8 cellular contexts compared by ENCODE assay signal in the genomic region with DNA sequence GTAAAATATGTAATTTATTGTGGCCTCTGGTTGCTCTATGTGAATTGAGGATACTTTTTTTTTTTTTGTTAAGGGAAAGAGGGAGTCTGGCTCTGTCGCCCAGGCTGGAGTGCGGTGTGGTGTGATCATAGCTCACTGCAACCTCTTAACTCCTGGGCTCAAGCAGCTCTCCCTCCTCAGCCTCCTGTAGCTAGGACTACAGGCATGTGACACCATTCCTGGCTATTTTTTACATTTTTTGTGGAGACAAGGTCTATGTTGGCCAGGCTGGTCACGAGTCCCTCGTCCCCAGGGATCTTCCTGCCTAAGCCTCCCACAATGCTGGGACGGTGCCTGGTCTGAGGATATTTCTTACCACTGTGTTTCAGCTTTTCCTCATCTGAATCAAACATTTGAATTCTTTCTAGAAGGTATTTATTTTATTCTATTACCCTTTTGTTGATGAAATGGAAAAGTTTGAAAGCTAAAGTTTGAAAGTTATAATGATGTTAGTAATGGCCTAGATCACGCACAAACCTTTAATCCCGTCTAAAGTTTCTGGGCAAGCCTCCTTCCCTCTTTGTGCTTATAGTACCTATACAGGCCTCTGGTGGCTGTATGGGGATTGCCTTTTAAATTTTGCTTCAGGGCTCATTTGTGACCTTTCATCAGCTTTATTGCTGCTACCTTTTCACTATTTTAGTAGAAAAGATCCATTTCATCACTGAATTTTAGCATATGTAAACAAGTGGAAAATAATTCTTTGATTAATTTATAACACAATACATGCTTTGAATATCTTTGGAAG. TPM values are rescaled to one million over a fixed set of nuclear protein-coding genes. Genes with fewer than 3 reads are reported as not detected.
DNase-seq lines count a peak whose midpoint lies in the region; ATAC-seq and TF ChIP-seq lines count a peak whose summit lies in the region.

No MANE protein-coding gene starts in this region.

- BruUV-seq in PC-3 (replicated peaks; lab: Mats Ljungman, UMichigan): no TSS peak

- H4K20me1 ChIP-seq in PC-3 (ENCODE audit: low read length): peaks cover 55% of the 10 kb centered on the region

- POLR2A ChIA-PET in PC-3 (lab: Charles Lee; ENCODE audit: unreplicated experiment): interaction anchor here (0.7 kb wide), 1 partner anchor 29 kb away, joined by 14 read pairs; no protein-coding TSS in a partner anchor

- TF ChIP-seq EP300 in suprapubic skin (IDR thresholded peaks at IDR 0.05): no peak

- H3K27ac ChIP-seq in 22Rv1: peak overlapping the region; percentile 86; the same call in 1 of the 2 replicates
- H3K27ac ChIP-seq in PC-3 (ENCODE audit: low read length): no peak overlapping the region
- H3K27ac ChIP-seq in colonic mucosa: peak overlapping the region; percentile 93
- peak overlapping the region; percentile 97 to 99 for H3K27ac ChIP-seq in left lung
- peak overlapping the region; percentile 94 for H3K27ac ChIP-seq in suprapubic skin

- CTCF ChIA-PET in PC-3 (lab: Charles Lee): interaction anchor here (0.5 kb wide), 1 partner anchor 43 kb away, joined by 3 read pairs; no protein-coding TSS in a partner anchor

- H3K9ac ChIP-seq in PC-3 (ENCODE audit: low read length): peak overlapping the region; percentile 94
- peak overlapping the region; percentile 12 to 80 for H3K9ac ChIP-seq in colonic mucosa (ENCODE audit: low read depth in 2 of 2, low read length in 2 of 2)

- H3K4me1 ChIP-seq in PC-3 (ENCODE audit: insufficient read depth, low read length): peaks cover 29% of the 10 kb centered on the region
- peaks cover 8% of the 10 kb centered on the region for H3K4me1 ChIP-seq in colonic mucosa
- peaks cover 12 to 45% of the 10 kb centered on the region in 2 donors for H3K4me1 ChIP-seq in left lung
- H3K4me1 ChIP-seq in suprapubic skin: peaks cover 39% of the 10 kb centered on the region

- no peaks in the 10 kb centered on the region for H3K9me2 ChIP-seq in PC-3 (replicated peaks; ENCODE audit: low read length)

- no peak overlapping the region for H2AFZ ChIP-seq in PC-3 (ENCODE audit: low read length)

- no peaks in the 10 kb centered on the region for H3K27me3 ChIP-seq in PC-3 (ENCODE audit: low read length)
- H3K27me3 ChIP-seq in colonic mucosa: no peaks in the 10 kb centered on the region
- no peaks in the 10 kb centered on the region for H3K27me3 ChIP-seq in left lung
- H3K27me3 ChIP-seq in suprapubic skin: no peaks in the 10 kb centered on the region

- H3K36me3 ChIP-seq in PC-3 (ENCODE audit: low read depth, low read length) (peaks cover 19% of the 10 kb centered on the region), colonic mucosa (no peaks in the 10 kb centered on the region), left lung (peaks cover 3 to 23% of the 10 kb centered on the region in 2 donors), suprapubic skin (peaks cover 13% of the 10 kb centered on the region)

- peaks cover 4% of the 10 kb centered on the region for H3F3A ChIP-seq in PC-3 (ENCODE audit: low read length, unreplicated experiment)

- peaks cover 59% of the 10 kb centered on the region for H3K79me2 ChIP-seq in PC-3 (ENCODE audit: low read length)

- 15% methylated on average over 7 of the region's 7 CpGs for WGBS in suprapubic skin

- H3K4me2 ChIP-seq in PC-3 (ENCODE audit: low read length): peak overlapping the region; percentile 88

- intact Hi-C loops in PC-3 (cut with micrococcal nuclease) (loop anchor here (2.0 kb wide), 1 partner anchor 29 kb away; a partner anchor contains a TSS), colonic mucosa (cut with DNase I) (no loop called here), left lung (cut with DNase I) (no loop called here)

- H3K4me3 ChIP-seq in GM08714 (ENCODE audit: low read length) (peak overlapping the region; percentile 91), PC-3 (ENCODE audit: low read length) (peak overlapping the region; percentile 96), colonic mucosa (peak overlapping the region; percentile 66), left lung (peak overlapping the region; percentile 79 to 96), suprapubic skin (peak overlapping the region; percentile 71)

- TF ChIP-seq POLR2A in suprapubic skin (IDR thresholded peaks at IDR 0.05): peak in 1 of 2 donors; percentile 74

- ATAC-seq in PC-3 (0 out of 2 replicates have a peak, but pooled peaks have one; percentile 0), left lung (peak; percentile 18), HG03280 (IDR thresholded peaks at IDR 0.05; ENCODE audit: unreplicated experiment) (no peak)

- H3K9me3 ChIP-seq in PC-3 (ENCODE audit: low read length): no peaks in the 10 kb centered on the region
- H3K9me3 ChIP-seq in colonic mucosa: no peaks in the 10 kb centered on the region
- H3K9me3 ChIP-seq in left lung: no peaks in the 10 kb centered on the region
- H3K9me3 ChIP-seq in suprapubic skin: no peaks in the 10 kb centered on the region

- DNase-seq in PC-3: peak; percentile 32
- DNase-seq in colonic mucosa: peak; percentile 35
- DNase-seq in left lung: peak; percentile 39 to 74
- DNase-seq in suprapubic skin (ENCODE audit: low spot score in 2 of 2): peak; percentile 87 to 90
- no peak for DNase-seq in SKM-1 treated with dmso at 0.1 percent for 144 hours (lab: John Stamatoyannopoulos, UW; ENCODE audit: unreplicated experiment)

- 0 out of 2 replicates have a peak, but pooled peaks have one; percentile 22 for TF ChIP-seq CTCF in 22Rv1 (IDR thresholded peaks at IDR 0.05)
- TF ChIP-seq CTCF in PC-3 (conservative IDR thresholded peaks at IDR 0.05; ENCODE audit: low read depth, low read length): no peak; the same call in 1 of the 2 replicates
- TF ChIP-seq CTCF in colonic mucosa (IDR thresholded peaks at IDR 0.05): peak; percentile 21
- no peak for TF ChIP-seq CTCF in left lung (IDR thresholded peaks at IDR 0.05)
- TF ChIP-seq CTCF in suprapubic skin (IDR thresholded peaks at IDR 0.05): no peak

RNA-seq across cellular contexts. Expression of a gene that starts 2.0 kb away (rescaled TPM):
- total RNA-seq in PC-3 (2014; rRNA removed) (72.6 and 73.4 TPM in 2 replicates), colonic mucosa (10 to 100 TPM; 35.9 to 41.0 TPM), left lung (10 to 100 TPM; 37.4 to 54.1 TPM), suprapubic skin (10 to 100 TPM; 30.7 to 81.4 (median 44.6) TPM)

RNA-seq across cellular contexts. Expression of a gene that starts 28.5 kb away (rescaled TPM):
- 0.15 and 0.29 TPM in 2 replicates for total RNA-seq in PC-3 (2014; rRNA removed)
- 1 to 10 TPM; 2.0 to 2.3 TPM for total RNA-seq in colonic mucosa
- 1 to 10 TPM; 1.6 to 4.9 TPM for total RNA-seq in left lung
- total RNA-seq in suprapubic skin: 10 to 100 TPM in 1 of 4 donors, under 1 TPM in 1, not detected in 2; 0.57 to 10.6 TPM

Comparison
In these comparisons a context has a peak if more than half of its experiments do, and no peak if none do; other contexts are left out.
1. CTCF ChIP-seq: peak in 22Rv1 (single experiment) and colonic mucosa (single experiment); none in PC-3 (single experiment), left lung (0 of 2) and suprapubic skin (0 of 2).
2. Peak in every context shown above with its lines, with median percentiles within 50 percentile points of each other: H3K4me3 ChIP-seq.